1 cellular context compared by ENCODE assay signal in the genomic region with DNA sequence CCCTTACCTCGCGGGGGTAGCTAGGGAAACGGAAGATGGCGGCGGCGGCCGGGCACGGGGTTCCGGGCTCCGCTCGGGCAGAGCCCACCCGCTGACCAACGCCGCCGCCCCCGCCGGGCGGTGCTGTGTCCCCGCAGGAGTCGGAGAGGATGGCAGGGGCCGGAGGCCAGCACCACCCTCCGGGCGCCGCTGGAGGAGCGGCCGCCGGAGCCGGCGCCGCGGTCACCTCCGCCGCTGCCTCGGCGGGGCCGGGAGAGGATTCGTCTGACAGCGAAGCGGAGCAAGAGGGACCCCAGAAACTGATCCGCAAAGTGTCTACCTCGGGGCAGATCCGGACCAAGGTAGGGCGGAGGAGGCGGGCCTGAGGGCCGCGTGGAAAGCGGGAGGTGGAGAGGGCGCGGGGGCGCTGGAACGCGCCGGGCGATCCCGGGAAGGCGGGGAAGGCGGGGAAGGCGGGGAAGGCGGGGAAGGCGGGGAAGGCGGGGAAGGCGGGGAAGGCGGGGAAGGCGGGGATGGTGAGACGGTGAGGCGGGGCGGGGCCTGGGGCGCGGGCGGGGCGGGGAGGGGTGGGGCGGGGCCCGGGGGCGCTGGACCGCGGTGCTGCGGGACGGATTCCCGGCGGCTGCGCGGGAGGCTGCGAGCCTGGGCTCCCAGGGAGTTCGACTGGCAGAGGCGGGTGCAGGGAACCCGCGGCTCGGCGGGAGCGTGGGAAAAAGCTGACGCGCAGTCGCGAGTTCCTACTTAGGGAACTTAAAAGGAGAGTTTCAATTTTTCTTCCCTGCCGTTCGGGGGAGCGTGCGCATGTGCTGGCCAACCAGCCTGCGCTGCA.
TF ChIP-seq lines count a peak whose summit lies in the region.

A gene with protein sequence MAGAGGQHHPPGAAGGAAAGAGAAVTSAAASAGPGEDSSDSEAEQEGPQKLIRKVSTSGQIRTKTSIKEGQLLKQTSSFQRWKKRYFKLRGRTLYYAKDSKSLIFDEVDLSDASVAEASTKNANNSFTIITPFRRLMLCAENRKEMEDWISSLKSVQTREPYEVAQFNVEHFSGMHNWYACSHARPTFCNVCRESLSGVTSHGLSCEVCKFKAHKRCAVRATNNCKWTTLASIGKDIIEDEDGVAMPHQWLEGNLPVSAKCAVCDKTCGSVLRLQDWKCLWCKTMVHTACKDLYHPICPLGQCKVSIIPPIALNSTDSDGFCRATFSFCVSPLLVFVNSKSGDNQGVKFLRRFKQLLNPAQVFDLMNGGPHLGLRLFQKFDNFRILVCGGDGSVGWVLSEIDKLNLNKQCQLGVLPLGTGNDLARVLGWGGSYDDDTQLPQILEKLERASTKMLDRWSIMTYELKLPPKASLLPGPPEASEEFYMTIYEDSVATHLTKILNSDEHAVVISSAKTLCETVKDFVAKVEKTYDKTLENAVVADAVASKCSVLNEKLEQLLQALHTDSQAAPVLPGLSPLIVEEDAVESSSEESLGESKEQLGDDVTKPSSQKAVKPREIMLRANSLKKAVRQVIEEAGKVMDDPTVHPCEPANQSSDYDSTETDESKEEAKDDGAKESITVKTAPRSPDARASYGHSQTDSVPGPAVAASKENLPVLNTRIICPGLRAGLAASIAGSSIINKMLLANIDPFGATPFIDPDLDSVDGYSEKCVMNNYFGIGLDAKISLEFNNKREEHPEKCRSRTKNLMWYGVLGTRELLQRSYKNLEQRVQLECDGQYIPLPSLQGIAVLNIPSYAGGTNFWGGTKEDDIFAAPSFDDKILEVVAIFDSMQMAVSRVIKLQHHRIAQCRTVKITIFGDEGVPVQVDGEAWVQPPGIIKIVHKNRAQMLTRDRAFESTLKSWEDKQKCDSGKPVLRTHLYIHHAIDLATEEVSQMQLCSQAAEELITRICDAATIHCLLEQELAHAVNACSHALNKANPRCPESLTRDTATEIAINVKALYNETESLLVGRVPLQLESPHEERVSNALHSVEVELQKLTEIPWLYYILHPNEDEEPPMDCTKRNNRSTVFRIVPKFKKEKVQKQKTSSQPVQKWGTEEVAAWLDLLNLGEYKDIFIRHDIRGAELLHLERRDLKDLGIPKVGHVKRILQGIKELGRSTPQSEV (plus strand): TSS at position 24 of the 829 bp plus-strand sequence. CDS start 126 bp downstream, at position 150.

TF ChIP-seq in HEK293, 187 proteins besides CTCF, POLR2A, EP300 and RAD21 (continued from another document and continues in another):
- TF ChIP-seq SP3 (tag by site-specific recombination; IDR thresholded peaks at IDR 0.05) (peak; percentile 49), ZNF660 (tag by site-specific recombination; IDR thresholded peaks at IDR 0.05) (peak; percentile 45), ZNF266 (tag by site-specific recombination; IDR thresholded peaks at IDR 0.05; ENCODE audit: low read depth) (no peak), ZNF623 (tag by site-specific recombination; IDR thresholded peaks at IDR 0.05) (no peak), SP2 (tag by site-specific recombination; IDR thresholded peaks at IDR 0.05) (peak; percentile 62), IKZF3 (tag by site-specific recombination; IDR thresholded peaks at IDR 0.05) (peak; percentile 94), ZNF548 (tag by site-specific recombination; IDR thresholded peaks at IDR 0.05) (no peak), ZNF501 (tag by site-specific recombination; IDR thresholded peaks at IDR 0.05) (no peak), ZNF23 (tag by site-specific recombination; IDR thresholded peaks at IDR 0.05; ENCODE audit: borderline replicate concordance) (no peak), ZSCAN16 (tag by site-specific recombination; IDR thresholded peaks at IDR 0.05) (no peak), HOXD13 (CRISPR knock-in tag; IDR thresholded peaks at IDR 0.05; ENCODE audit: borderline replicate concordance) (no peak), ZNF830 (tag by site-specific recombination; IDR thresholded peaks at IDR 0.05; ENCODE audit: low read depth) (no peak), ZEB2 (tag by site-specific recombination; IDR thresholded peaks at IDR 0.05) (no peak), ZNF133 (tag by site-specific recombination; IDR thresholded peaks at IDR 0.05) (no peak), KLF10 (tag by site-specific recombination; IDR thresholded peaks at IDR 0.05) (peak; percentile 48; the same call in 1 of the 2 replicates), OSR2 (tag by site-specific recombination; IDR thresholded peaks at IDR 0.05) (peak; percentile 34; the same call in 1 of the 2 replicates), ZNF140 (tag by site-specific recombination; IDR thresholded peaks at IDR 0.05) (no peak), TRIM28 (IDR thresholded peaks at IDR 0.05; ENCODE audit: borderline replicate concordance, low read length) (no peak), ZNF175 (tag by site-specific recombination; IDR thresholded peaks at IDR 0.05) (no peak), ZNF394 (tag by site-specific recombination; IDR thresholded peaks at IDR 0.05; ENCODE audit: borderline replicate concordance) (no peak), KLF9 (tag by site-specific recombination; IDR thresholded peaks at IDR 0.05; ENCODE audit: low read depth) (peak; percentile 57), ZNF132 (tag by site-specific recombination; IDR thresholded peaks at IDR 0.05; ENCODE audit: borderline replicate concordance) (no peak)
- TF ChIP-seq, protein P1, sequence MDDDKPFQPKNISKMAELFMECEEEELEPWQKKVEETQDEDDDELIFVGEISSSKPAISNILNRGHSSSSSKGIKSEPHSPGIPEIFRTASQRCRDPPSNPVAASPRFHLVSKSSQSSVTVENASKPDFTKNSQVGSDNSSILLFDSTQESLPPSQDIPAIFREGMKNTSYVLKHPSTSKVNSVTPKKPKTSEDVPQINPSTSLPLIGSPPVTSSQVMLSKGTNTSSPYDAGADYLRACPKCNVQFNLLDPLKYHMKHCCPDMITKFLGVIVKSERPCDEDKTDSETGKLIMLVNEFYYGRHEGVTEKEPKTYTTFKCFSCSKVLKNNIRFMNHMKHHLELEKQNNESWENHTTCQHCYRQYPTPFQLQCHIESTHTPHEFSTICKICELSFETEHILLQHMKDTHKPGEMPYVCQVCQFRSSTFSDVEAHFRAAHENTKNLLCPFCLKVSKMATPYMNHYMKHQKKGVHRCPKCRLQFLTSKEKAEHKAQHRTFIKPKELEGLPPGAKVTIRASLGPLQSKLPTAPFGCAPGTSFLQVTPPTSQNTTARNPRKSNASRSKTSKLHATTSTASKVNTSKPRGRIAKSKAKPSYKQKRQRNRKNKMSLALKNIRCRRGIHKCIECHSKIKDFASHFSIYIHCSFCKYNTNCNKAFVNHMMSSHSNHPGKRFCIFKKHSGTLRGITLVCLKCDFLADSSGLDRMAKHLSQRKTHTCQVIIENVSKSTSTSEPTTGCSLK (tag by site-specific recombination; IDR thresholded peaks at IDR 0.05) = no peak
- TF ChIP-seq, protein P2, sequence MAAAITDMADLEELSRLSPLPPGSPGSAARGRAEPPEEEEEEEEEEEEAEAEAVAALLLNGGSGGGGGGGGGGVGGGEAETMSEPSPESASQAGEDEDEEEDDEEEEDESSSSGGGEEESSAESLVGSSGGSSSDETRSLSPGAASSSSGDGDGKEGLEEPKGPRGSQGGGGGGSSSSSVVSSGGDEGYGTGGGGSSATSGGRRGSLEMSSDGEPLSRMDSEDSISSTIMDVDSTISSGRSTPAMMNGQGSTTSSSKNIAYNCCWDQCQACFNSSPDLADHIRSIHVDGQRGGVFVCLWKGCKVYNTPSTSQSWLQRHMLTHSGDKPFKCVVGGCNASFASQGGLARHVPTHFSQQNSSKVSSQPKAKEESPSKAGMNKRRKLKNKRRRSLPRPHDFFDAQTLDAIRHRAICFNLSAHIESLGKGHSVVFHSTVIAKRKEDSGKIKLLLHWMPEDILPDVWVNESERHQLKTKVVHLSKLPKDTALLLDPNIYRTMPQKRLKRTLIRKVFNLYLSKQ (tag by site-specific recombination; IDR thresholded peaks at IDR 0.05; ENCODE audit: borderline replicate concordance) = no peak
- TF ChIP-seq, protein P3, sequence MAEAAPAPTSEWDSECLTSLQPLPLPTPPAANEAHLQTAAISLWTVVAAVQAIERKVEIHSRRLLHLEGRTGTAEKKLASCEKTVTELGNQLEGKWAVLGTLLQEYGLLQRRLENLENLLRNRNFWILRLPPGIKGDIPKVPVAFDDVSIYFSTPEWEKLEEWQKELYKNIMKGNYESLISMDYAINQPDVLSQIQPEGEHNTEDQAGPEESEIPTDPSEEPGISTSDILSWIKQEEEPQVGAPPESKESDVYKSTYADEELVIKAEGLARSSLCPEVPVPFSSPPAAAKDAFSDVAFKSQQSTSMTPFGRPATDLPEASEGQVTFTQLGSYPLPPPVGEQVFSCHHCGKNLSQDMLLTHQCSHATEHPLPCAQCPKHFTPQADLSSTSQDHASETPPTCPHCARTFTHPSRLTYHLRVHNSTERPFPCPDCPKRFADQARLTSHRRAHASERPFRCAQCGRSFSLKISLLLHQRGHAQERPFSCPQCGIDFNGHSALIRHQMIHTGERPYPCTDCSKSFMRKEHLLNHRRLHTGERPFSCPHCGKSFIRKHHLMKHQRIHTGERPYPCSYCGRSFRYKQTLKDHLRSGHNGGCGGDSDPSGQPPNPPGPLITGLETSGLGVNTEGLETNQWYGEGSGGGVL (tag by site-specific recombination; IDR thresholded peaks at IDR 0.05) = no peak
- TF ChIP-seq, protein P4, sequence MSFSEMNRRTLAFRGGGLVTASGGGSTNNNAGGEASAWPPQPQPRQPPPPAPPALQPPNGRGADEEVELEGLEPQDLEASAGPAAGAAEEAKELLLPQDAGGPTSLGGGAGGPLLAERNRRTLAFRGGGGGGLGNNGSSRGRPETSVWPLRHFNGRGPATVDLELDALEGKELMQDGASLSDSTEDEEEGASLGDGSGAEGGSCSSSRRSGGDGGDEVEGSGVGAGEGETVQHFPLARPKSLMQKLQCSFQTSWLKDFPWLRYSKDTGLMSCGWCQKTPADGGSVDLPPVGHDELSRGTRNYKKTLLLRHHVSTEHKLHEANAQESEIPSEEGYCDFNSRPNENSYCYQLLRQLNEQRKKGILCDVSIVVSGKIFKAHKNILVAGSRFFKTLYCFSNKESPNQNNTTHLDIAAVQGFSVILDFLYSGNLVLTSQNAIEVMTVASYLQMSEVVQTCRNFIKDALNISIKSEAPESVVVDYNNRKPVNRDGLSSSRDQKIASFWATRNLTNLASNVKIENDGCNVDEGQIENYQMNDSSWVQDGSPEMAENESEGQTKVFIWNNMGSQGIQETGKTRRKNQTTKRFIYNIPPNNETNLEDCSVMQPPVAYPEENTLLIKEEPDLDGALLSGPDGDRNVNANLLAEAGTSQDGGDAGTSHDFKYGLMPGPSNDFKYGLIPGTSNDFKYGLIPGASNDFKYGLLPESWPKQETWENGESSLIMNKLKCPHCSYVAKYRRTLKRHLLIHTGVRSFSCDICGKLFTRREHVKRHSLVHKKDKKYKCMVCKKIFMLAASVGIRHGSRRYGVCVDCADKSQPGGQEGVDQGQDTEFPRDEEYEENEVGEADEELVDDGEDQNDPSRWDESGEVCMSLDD (tag by site-specific recombination; IDR thresholded peaks at IDR 0.05) = no peak
- TF ChIP-seq, protein P5, sequence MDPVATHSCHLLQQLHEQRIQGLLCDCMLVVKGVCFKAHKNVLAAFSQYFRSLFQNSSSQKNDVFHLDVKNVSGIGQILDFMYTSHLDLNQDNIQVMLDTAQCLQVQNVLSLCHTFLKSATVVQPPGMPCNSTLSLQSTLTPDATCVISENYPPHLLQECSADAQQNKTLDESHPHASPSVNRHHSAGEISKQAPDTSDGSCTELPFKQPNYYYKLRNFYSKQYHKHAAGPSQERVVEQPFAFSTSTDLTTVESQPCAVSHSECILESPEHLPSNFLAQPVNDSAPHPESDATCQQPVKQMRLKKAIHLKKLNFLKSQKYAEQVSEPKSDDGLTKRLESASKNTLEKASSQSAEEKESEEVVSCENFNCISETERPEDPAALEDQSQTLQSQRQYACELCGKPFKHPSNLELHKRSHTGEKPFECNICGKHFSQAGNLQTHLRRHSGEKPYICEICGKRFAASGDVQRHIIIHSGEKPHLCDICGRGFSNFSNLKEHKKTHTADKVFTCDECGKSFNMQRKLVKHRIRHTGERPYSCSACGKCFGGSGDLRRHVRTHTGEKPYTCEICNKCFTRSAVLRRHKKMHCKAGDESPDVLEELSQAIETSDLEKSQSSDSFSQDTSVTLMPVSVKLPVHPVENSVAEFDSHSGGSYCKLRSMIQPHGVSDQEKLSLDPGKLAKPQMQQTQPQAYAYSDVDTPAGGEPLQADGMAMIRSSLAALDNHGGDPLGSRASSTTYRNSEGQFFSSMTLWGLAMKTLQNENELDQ (tag by site-specific recombination; IDR thresholded peaks at IDR 0.05; ENCODE audit: low read depth) = no peak
- TF ChIP-seq, protein P6, sequence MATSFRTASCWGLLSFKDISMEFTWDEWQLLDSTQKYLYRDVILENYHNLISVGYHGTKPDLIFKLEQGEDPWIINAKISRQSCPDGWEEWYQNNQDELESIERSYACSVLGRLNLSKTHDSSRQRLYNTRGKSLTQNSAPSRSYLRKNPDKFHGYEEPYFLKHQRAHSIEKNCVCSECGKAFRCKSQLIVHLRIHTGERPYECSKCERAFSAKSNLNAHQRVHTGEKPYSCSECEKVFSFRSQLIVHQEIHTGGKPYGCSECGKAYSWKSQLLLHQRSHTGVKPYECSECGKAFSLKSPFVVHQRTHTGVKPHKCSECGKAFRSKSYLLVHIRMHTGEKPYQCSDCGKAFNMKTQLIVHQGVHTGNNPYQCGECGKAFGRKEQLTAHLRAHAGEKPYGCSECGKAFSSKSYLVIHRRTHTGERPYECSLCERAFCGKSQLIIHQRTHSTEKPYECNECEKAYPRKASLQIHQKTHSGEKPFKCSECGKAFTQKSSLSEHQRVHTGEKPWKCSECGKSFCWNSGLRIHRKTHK (tag by site-specific recombination; IDR thresholded peaks at IDR 0.05) = no peak
- TF ChIP-seq, protein P7, sequence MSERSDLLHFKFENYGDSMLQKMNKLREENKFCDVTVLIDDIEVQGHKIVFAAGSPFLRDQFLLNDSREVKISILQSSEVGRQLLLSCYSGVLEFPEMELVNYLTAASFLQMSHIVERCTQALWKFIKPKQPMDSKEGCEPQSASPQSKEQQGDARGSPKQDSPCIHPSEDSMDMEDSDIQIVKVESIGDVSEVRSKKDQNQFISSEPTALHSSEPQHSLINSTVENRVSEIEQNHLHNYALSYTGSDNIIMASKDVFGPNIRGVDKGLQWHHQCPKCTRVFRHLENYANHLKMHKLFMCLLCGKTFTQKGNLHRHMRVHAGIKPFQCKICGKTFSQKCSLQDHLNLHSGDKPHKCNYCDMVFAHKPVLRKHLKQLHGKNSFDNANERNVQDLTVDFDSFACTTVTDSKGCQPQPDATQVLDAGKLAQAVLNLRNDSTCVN (tag by site-specific recombination; optimal IDR thresholded peaks at IDR 0.05) = peak; percentile 86
- TF ChIP-seq, protein P8, sequence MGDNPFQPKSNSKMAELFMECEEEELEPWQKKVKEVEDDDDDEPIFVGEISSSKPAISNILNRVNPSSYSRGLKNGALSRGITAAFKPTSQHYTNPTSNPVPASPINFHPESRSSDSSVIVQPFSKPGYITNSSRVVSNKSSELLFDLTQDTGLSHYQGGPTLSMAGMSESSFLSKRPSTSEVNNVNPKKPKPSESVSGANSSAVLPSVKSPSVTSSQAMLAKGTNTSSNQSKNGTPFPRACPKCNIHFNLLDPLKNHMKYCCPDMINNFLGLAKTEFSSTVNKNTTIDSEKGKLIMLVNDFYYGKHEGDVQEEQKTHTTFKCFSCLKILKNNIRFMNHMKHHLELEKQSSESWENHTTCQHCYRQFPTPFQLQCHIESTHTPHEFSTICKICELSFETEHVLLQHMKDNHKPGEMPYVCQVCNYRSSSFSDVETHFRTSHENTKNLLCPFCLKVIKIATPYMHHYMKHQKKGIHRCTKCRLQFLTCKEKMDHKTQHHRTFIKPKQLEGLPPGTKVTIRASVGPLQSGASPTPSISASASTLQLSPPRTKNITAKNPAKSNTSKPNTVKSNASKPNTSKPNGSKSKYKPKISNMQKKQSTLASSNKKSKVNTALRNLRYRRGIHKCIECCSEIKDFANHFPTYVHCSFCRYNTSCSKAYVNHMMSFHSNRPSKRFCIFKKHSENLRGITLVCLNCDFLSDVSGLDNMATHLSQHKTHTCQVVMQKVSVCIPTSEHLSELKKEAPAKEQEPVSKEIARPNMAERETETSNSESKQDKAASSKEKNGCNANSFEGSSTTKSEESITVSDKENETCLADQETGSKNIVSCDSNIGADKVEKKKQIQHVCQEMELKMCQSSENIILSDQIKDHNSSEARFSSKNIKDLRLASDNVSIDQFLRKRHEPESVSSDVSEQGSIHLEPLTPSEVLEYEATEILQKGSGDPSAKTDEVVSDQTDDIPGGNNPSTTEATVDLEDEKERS (tag by site-specific recombination; IDR thresholded peaks at IDR 0.05) = no peak
